ENCODE assay signal across 9 cellular contexts in genomic region chr20:57211949-57212889, GRCh38. TPM values are rescaled to one million over a fixed set of nuclear protein-coding genes. Genes with fewer than 3 reads are reported as not detected.
DNase-seq lines count a peak whose midpoint lies in the region; ATAC-seq, FAIRE-seq and TF ChIP-seq lines count a peak whose summit lies in the region.
"Had no signal": no experiment of that assay in that cellular context is flagged by ENCODE, and none has a peak within 500 bp of the region (broad histone marks: within the 10 kb centered on the region; RNA-seq: fewer than 3 reads in every experiment).

No MANE protein-coding gene starts in this region.

- 65 to 66% methylated on average over 38 of the region's 38 CpGs for WGBS in pancreas, 2 donors

- H3K9me3 ChIP-seq in Peyer's patch (no peaks in the 10 kb centered on the region), pancreas (no peaks in the 10 kb centered on the region)

- H3K36me3 Mint-ChIP-seq in activated CD4-positive, alpha-beta T cell treated with anti-CD3 and anti-CD28 coated beads for 36 hours (ENCODE audit: low read depth): no peaks in the 10 kb centered on the region

- H3K27me3 Mint-ChIP-seq in activated CD4-positive, alpha-beta T cell treated with anti-CD3 and anti-CD28 coated beads for 36 hours: peaks cover 10% of the 10 kb centered on the region

- intact Hi-C loops in pancreas (cut with DNase I): no loop called here
- intact Hi-C loops in activated CD4-positive, alpha-beta T cell treated with anti-CD3 and anti-CD28 coated beads for 36 hours (cut with DNase I, micrococcal nuclease): no loop called here

- TF ChIP-seq CTCF in Peyer's patch (IDR thresholded peaks at IDR 0.05): no peak
- no peak for TF ChIP-seq CTCF in pancreas (IDR thresholded peaks at IDR 0.05)

- peak; percentile 92 to 97 (median 96) for ATAC-seq in pancreas
- ATAC-seq in activated CD4-positive, alpha-beta T cell treated with anti-CD3 and anti-CD28 coated beads for 36 hours: no peak
- ATAC-seq in GM19452 (IDR thresholded peaks at IDR 0.05; ENCODE audit: unreplicated experiment): no peak
- no peak for ATAC-seq in GM21825 (IDR thresholded peaks at IDR 0.05; ENCODE audit: unreplicated experiment)
- ATAC-seq in GM18870 (IDR thresholded peaks at IDR 0.05; ENCODE audit: unreplicated experiment): no peak

- POLR2A ChIA-PET in activated CD4-positive, alpha-beta T cell treated with anti-CD3 and anti-CD28 coated beads for 36 hours (lab: Charles Lee): interaction anchor here (0.5 kb wide), 1 partner anchor 359 kb away, joined by 3 read pairs; no protein-coding TSS in a partner anchor

- peak; percentile 70 for DNase-seq in DMS79 treated with DMSO at 0.1 percent for 48 hours (lab: John Stamatoyannopoulos, UW)
- DNase-seq in Peyer's patch: peak in 2 of 3 donors; percentile 64 to 66
- peak; percentile 40 for DNase-seq in fibroblast of the conjunctiva (ENCODE audit: low read depth)
- peak; percentile 70 to 89 (median 84) for DNase-seq in pancreas
- no peak for DNase-seq in activated CD4-positive, alpha-beta T cell treated with anti-CD3 and anti-CD28 coated beads for 36 hours

- CTCF ChIA-PET in activated CD4-positive, alpha-beta T cell treated with anti-CD3 and anti-CD28 coated beads for 36 hours (lab: Charles Lee): no interaction called here

- peaks cover 0 to 10% (median 0%) of the 10 kb centered on the region in 4 donors for H3K4me1 ChIP-seq in Peyer's patch
- H3K4me1 ChIP-seq in pancreas: peaks cover 0 to 26% (median 9%) of the 10 kb centered on the region in 3 donors

- H3K4me1 Mint-ChIP-seq in activated CD4-positive, alpha-beta T cell treated with anti-CD3 and anti-CD28 coated beads for 36 hours: no peaks in the 10 kb centered on the region

- H3K27me3 ChIP-seq in Peyer's patch: no peaks in the 10 kb centered on the region
- H3K27me3 ChIP-seq in pancreas: no peaks in the 10 kb centered on the region

- no peak for TF ChIP-seq POLR2A in Peyer's patch (IDR thresholded peaks at IDR 0.05)

- H3K36me3 ChIP-seq in Peyer's patch: no peaks in the 10 kb centered on the region
- no peaks in the 10 kb centered on the region for H3K36me3 ChIP-seq in pancreas

- no peaks in the 10 kb centered on the region for H3K9me3 Mint-ChIP-seq in activated CD4-positive, alpha-beta T cell treated with anti-CD3 and anti-CD28 coated beads for 36 hours (ENCODE audit: low read depth)

- no peak overlapping the region for H3K4me3 Mint-ChIP-seq in activated CD4-positive, alpha-beta T cell treated with anti-CD3 and anti-CD28 coated beads for 36 hours

- no peak for FAIRE-seq in pancreas (lab: Jason Lieb, UNC)
- FAIRE-seq: GM18507 had no signal

- H3K4me3 ChIP-seq in Peyer's patch (no peak overlapping the region), pancreas (no peak overlapping the region)

- H3K27ac ChIP-seq in Peyer's patch (peak overlapping the region in 1 of 4 donors; percentile 35), pancreas (peak overlapping the region in 3 of 4 donors; percentile 0 to 57 (median 55))

- H3K27ac Mint-ChIP-seq in activated CD4-positive, alpha-beta T cell treated with anti-CD3 and anti-CD28 coated beads for 36 hours: no peak overlapping the region

RNA-seq across cellular contexts. Expression of gene BMP7, which starts 54.2 kb away (rescaled TPM):
- 1 to 10 TPM in 1 of 4 donors, under 1 TPM in 1, not detected in 2; 0.67 to 2.7 TPM for total RNA-seq in Peyer's patch
- 1 to 10 TPM in 1 of 6 donors, under 1 TPM in 5; 0.12 to 2.5 (median 0.39) TPM for total RNA-seq in pancreas
- under 1 TPM in 1 of 2 donors, not detected in 1; 0.33 TPM for polyA plus RNA-seq in pancreas
- under 1 TPM in 1 of 2 experiments, not detected in 1; 0.41 TPM for total RNA-seq in activated CD4-positive, alpha-beta T cell treated with anti-CD3 and anti-CD28 coated beads for 36 hours

Comparison
In these comparisons a context has a peak if more than half of its experiments do, and no peak if none do; other contexts are left out.
1. ATAC-seq: peak in pancreas (4 of 4); none in activated CD4-positive, alpha-beta T cell treated with anti-CD3 and anti-CD28 coated beads for 36 hours (single experiment), GM19452 (single experiment), GM21825 (single experiment) and GM18870 (single experiment).